In the genomic region with DNA sequence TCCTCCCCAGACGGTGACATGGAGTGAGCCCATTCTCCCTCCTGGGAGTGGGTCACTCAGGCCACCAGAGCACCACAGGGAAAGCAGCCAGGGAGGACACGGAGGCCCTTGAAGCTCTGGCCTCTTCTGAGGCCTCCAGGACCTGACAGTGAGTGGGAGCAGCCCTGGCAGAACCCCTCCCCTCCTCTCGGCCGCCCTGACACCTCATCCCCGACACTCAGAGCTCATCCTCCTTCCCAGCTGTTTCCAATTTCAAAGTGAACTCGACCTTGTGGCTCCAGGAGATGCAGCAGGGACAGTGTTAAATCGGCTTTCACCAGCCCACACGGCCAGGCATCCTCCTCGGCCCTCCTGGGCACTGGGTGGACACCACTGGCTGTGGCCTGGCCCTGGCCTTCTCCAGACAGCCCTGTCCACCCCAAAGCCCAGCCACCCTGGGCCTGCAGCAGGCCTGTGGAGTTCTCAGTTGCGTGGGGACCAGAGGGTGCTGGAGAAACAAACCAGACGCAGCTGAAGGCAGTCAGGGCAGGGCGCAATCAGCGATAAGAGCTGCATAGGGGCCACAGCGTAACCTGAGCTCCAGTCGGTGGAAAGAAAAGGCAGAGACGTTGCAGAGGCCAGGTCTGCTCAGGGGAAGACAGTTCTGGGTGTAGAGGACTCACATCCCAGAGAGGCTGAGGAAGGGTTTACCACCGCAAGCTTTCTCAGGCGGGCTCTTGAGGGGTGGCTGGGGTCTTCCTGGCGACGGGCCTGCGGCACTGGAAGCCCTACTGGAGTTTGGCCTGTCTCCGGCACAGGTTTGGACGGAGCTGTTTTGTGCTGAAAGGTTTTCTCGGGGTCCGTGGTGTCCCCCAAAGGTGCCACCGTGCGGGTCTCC, we compare ENCODE assay signal across 2 cellular contexts.
A peak's percentile ranks its signal among the peaks of the same experiment; 100 is the strongest.
TF ChIP-seq lines count a peak whose summit lies in the region.

No MANE protein-coding gene starts in this region.

TF ChIP-seq in HEK293, 187 proteins besides CTCF, POLR2A, EP300 and RAD21:
- TF ChIP-seq ZNF239 (tag by site-specific recombination; IDR thresholded peaks at IDR 0.05) (no peak), ZNF600 (tag by site-specific recombination; IDR thresholded peaks at IDR 0.05) (peak; percentile 29; the same call in 1 of the 2 replicates), ZBTB17 (tag by site-specific recombination; IDR thresholded peaks at IDR 0.05) (0 out of 2 replicates have a peak, but pooled peaks have one; percentile 39)

TF ChIP-seq in K562, 482 proteins besides CTCF, POLR2A, EP300 and RAD21:
- TF ChIP-seq TFAP4 (CRISPR knock-in tag; IDR thresholded peaks at IDR 0.05; ENCODE audit: borderline replicate concordance) (0 out of 2 replicates have a peak, but pooled peaks have one; percentile 12), MBD2 (IDR thresholded peaks at IDR 0.05; ENCODE audit: borderline replicate concordance, low read depth) (no peak), HNRNPLL (IDR thresholded peaks at IDR 0.05; ENCODE audit: low read depth, low read length, poor library complexity, severe bottlenecking) (peak; percentile 47)
TF ChIP-seq in K562: peak in this region for 2.
